ENCODE assay signal across 9 cellular contexts in the genomic region with DNA sequence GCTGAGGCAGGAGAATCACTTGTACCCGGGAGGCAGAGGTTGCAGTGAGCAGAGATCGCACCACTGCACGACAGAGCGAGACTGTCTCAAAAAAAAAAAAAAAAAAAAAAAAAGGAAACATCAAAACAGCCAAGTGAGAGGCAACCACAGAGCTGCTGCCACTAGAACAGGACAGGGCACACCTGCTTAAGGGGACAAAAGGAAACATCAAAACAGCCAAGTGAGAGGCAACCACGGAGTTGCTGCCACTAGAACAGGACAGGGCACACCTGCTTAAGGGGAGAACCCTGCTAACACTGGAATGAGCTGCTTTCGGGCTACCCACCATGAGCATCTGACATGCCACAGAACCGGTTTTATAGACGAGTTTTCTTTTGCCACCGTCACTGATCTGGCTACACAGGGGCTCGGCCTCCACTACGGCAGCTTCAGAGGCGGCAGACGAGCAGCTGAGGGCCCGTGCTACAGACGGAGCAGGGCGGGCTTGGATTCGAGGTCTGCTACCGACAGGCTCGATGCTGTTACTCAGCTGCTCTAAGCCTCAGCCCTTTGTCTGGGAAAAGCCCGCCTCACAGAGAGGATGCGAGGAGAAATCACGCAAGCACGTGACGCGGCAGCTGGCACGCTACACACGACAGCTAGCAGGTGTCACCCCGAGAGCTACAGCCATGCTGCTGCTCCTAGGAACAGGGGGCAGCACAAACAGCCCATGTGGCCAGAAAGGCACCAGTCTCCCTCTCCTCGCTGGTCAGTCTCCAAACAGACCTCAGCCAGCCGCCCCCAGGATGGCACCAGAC. TPM values are rescaled to one million over a fixed set of nuclear protein-coding genes. Genes with fewer than 3 reads are reported as not detected.
A peak's percentile ranks its signal among the peaks of the same experiment; 100 is the strongest.
DNase-seq lines count a peak whose midpoint lies in the region; FAIRE-seq and TF ChIP-seq lines count a peak whose summit lies in the region.
"Had no signal": no experiment of that assay in that cellular context is flagged by ENCODE, and none has a peak within 500 bp of the region (broad histone marks: within the 10 kb centered on the region; RNA-seq: fewer than 3 reads in every experiment).

No MANE protein-coding gene starts in this region.

- peaks cover 17% of the 10 kb centered on the region for H3K79me1 ChIP-seq in H1 (ENCODE audit: low read depth, low read length)

- peak overlapping the region; percentile 71 for H3K27ac Mint-ChIP-seq in progenitor cell of endocrine pancreas

- no peak overlapping the region for H3K4ac ChIP-seq in H1 (replicated peaks; ENCODE audit: insufficient read length, low read depth, low read length)

- no peak for TF ChIP-seq EP300 in H1 (IDR thresholded peaks at IDR 0.05; ENCODE audit: borderline replicate concordance in 1 of 2, low read depth in 2 of 2, low read length in 2 of 2)

- peak overlapping the region; percentile 88 for H3K4me3 Mint-ChIP-seq in progenitor cell of endocrine pancreas (ENCODE audit: low read depth)

- peaks cover 25% of the 10 kb centered on the region for H3K4me1 Mint-ChIP-seq in progenitor cell of endocrine pancreas (ENCODE audit: low read depth)

- H2BK15ac ChIP-seq in H1 (ENCODE audit: low read length) = no peak overlapping the region

- no peak overlapping the region for H4K5ac ChIP-seq in H1 (ENCODE audit: insufficient read length, low read depth, low read length)

- POLR2A ChIA-PET in H1 (lab: Charles Lee; ENCODE audit: partially characterized antibody) = interaction anchor here (0.9 to 3.6 kb wide), 6 partner anchors 8 to 144 kb away, joined by 3 to 17 read pairs (median 4); a partner anchor contains a TSS

- H3K36me3 ChIP-seq in OCI-LY1 (ENCODE audit: insufficient read depth, low read length) (peaks cover 64% of the 10 kb centered on the region), H1 (ENCODE audit: control insufficient read depth in 2 of 4, insufficient read depth in 4 of 4, low read length in 3 of 4) (peaks cover 19 to 41% (median 28%) of the 10 kb centered on the region in 4 experiments; a peak in 7 of 8 replicates)

- H4K8ac ChIP-seq in H1 (ENCODE audit: extremely low read depth, insufficient read depth, low read length) = peak overlapping the region; percentile 73; the same call in 1 of the 2 replicates

- 89% methylated on average over 20 of the region's 30 CpGs; no CpG with 5 or more reads in 1 of the 2 experiments for WGBS in H1 (ENCODE audit: extremely low coverage in 1 of 2, insufficient coverage in 1 of 2, insufficient read length in 1 of 2, insufficient replicate concordance in 2 of 2, low coverage in 1 of 2, low lambda C conversion rate in 2 of 2, missing lambda C conversion rate in 1 of 2), 2 experiments

- no peak overlapping the region for H3K23ac ChIP-seq in H1 (ENCODE audit: insufficient read length)

- TF ChIP-seq POLR2A in H1 (IDR thresholded peaks at IDR 0.05; ENCODE audit: control extremely low read depth in 1 of 2, low read depth in 2 of 2, low read length in 2 of 2) = no peak

- H3K23me2 ChIP-seq in H1 (ENCODE audit: low read depth, low read length) = peaks cover 8% of the 10 kb centered on the region

- peak overlapping the region; percentile 56 for H4K91ac ChIP-seq in H1 (replicated peaks; ENCODE audit: insufficient read length, low read length)

- H3K4me1 ChIP-seq in OCI-LY1 (ENCODE audit: insufficient read depth, low read length, severe bottlenecking) (peaks cover 36% of the 10 kb centered on the region), H1 (replicated peaks in 1 of 4; ENCODE audit: control insufficient read depth in 3 of 4, insufficient read depth in 4 of 4, low read length in 3 of 4) (peaks cover 0 to 5% (median 5%) of the 10 kb centered on the region in 4 experiments; a peak in 5 of 7 replicates)

- FAIRE-seq in H1 (lab: Jason Lieb, UNC) = no peak

- no peak overlapping the region for H3K56ac ChIP-seq in H1 (replicated peaks; ENCODE audit: insufficient read length, low read depth, low read length)

- no peak overlapping the region for H2BK20ac ChIP-seq in H1 (ENCODE audit: low read length)

- H2BK12ac ChIP-seq in H1 (ENCODE audit: low read depth, low read length) = no peak overlapping the region

- H3K4me3 ChIP-seq in GM12864 (ENCODE audit: low read depth, low read length) (peak overlapping the region; percentile 84), OCI-LY1 (ENCODE audit: low read depth, low read length, poor library complexity, severe bottlenecking) (peak overlapping the region; percentile 98), H1 (ENCODE audit: extremely low read depth in 1 of 4, insufficient read depth in 2 of 4, low read depth in 3 of 4, low read length in 4 of 4) (peak overlapping the region in 1 of 4 experiments; percentile 80; a peak in 1 of 8 replicates)

- H3K27me3 ChIP-seq in OCI-LY1 (ENCODE audit: insufficient read depth, low read length) (no peaks in the 10 kb centered on the region), H1 (replicated peaks in 1 of 4; ENCODE audit: control insufficient read depth in 3 of 4, extremely low read depth in 1 of 4, insufficient read depth in 3 of 4, low read length in 3 of 4) (no peaks in the 10 kb centered on the region; a peak in 1 of 7 replicates)

- H3K27ac ChIP-seq in OCI-LY1 (ENCODE audit: low read depth, low read length, poor library complexity, severe bottlenecking) = no peak overlapping the region
- no peak overlapping the region for H3K27ac ChIP-seq in H1 (ENCODE audit: low read depth, low read length)

- H3K36me3 Mint-ChIP-seq in progenitor cell of endocrine pancreas (ENCODE audit: insufficient read depth) = peaks cover 9% of the 10 kb centered on the region

- H2AFZ ChIP-seq in OCI-LY1 (ENCODE audit: low read length) = no peak overlapping the region
- no peak overlapping the region for H2AFZ ChIP-seq in H1 (ENCODE audit: low read length)

- peak overlapping the region; percentile 98 for H3K4me2 ChIP-seq in OCI-LY1 (ENCODE audit: low read length)
- H3K4me2 ChIP-seq in H1 (ENCODE audit: insufficient read depth in 1 of 2, low read depth in 2 of 2, low read length in 2 of 2) = peak overlapping the region; percentile 79 to 92; a peak in 2 of 4 replicates

- H3K9me2 ChIP-seq in OCI-LY1 (ENCODE audit: low read depth, low read length) = no peaks in the 10 kb centered on the region

- H4K20me1 ChIP-seq in OCI-LY1 (ENCODE audit: insufficient read depth, low read length) (no peaks in the 10 kb centered on the region), H1 (replicated peaks in 1 of 2; ENCODE audit: control insufficient read depth in 1 of 2, insufficient read depth in 2 of 2, low read length in 2 of 2) (peaks cover 7 to 20% of the 10 kb centered on the region in 2 experiments)

- H3K79me2 ChIP-seq in OCI-LY1 (ENCODE audit: insufficient read depth, low read length) (peaks cover 32% of the 10 kb centered on the region), H1 (ENCODE audit: control insufficient read depth in 1 of 2, insufficient read depth in 2 of 2, low read length in 2 of 2) (peaks cover 13 to 44% of the 10 kb centered on the region in 2 experiments)

- H2BK120ac ChIP-seq in H1 (replicated peaks; ENCODE audit: low read depth, low read length) = no peak overlapping the region

- H3F3A ChIP-seq in OCI-LY1 (ENCODE audit: insufficient read depth, low read length) = no peaks in the 10 kb centered on the region

- no peaks in the 10 kb centered on the region for H3K9me3 ChIP-seq in OCI-LY1 (ENCODE audit: low read length)
- no peaks in the 10 kb centered on the region for H3K9me3 ChIP-seq in H1 (ENCODE audit: insufficient read depth in 2 of 2, low read depth in 1 of 2, low read length in 1 of 2)

- no peak for TF ChIP-seq CTCF in GM12864 (IDR thresholded peaks at IDR 0.05; ENCODE audit: low read depth, low read length, missing control alignments)
- no peak for TF ChIP-seq CTCF in OCI-LY1 (IDR thresholded peaks at IDR 0.05; ENCODE audit: low read length)
- no peak for TF ChIP-seq CTCF in H1 (IDR thresholded peaks at IDR 0.05; ENCODE audit: control extremely low read depth in 1 of 3, insufficient read depth in 1 of 3, low read depth in 1 of 3, low read length in 3 of 3)
- TF ChIP-seq CTCF in progenitor cell of endocrine pancreas (IDR thresholded peaks at IDR 0.05; ENCODE audit: unreplicated experiment) = no peak

- no peak overlapping the region; the same call in 1 of the 2 replicates for H3K9ac ChIP-seq in OCI-LY1 (ENCODE audit: low read length)
- 0 out of 7 replicates have a peak overlapping the region, but pooled peaks of 1 of the 4 experiments have one; percentile 4 for H3K9ac ChIP-seq in H1 (replicated peaks in 1 of 4; ENCODE audit: extremely low read depth in 1 of 4, low read depth in 3 of 4, low read length in 3 of 4)

- no peak overlapping the region for H3K14ac ChIP-seq in H1 (ENCODE audit: insufficient read length)

- H2BK5ac ChIP-seq in H1 (ENCODE audit: low read depth, low read length) = no peak overlapping the region

- no peaks in the 10 kb centered on the region for H3K9me3 Mint-ChIP-seq in progenitor cell of endocrine pancreas (ENCODE audit: low read depth)

- H3K18ac ChIP-seq in H1 (ENCODE audit: extremely low read depth, low read length) = no peak overlapping the region

- H2AK5ac ChIP-seq in H1 (ENCODE audit: low read depth, low read length) = no peak overlapping the region

- DNase-seq in GM12864 (ENCODE audit: low read depth) (no peak), H1 (ENCODE audit: low read depth in 1 of 2, low spot score in 2 of 2) (no peak), progenitor cell of endocrine pancreas (ENCODE audit: low spot score, unreplicated experiment) (no peak), NCI-H2196 treated with DMSO at 0.1 percent for 48 hours (lab: John Stamatoyannopoulos, UW; ENCODE audit: unreplicated experiment) (no peak), iPS-NIHi11 (ENCODE audit: low spot score) (no peak), C1 segment of cervical spinal cord (lab: John Stamatoyannopoulos, UW) (no peak)
- no peak for DNase-seq in stimulated activated CD4-positive, alpha-beta T cell treated with anti-CD3 and anti-CD28 coated beads, Interleukin-4, amount 100 ng/mL, for 24 hours

- CTCF ChIA-PET in H1 (lab: Charles Lee; ENCODE audit: partially characterized antibody) = interaction anchor here (0.8 to 2.7 kb wide), 4 partner anchors 11 to 123 kb away, joined by 3 to 18 read pairs (median 6); no protein-coding TSS in a partner anchor

- H3K27me3 Mint-ChIP-seq in progenitor cell of endocrine pancreas = no peaks in the 10 kb centered on the region

- no peak for TF ChIP-seq RAD21 in H1 (IDR thresholded peaks at IDR 0.05 in 1 of 2, conservative IDR thresholded peaks at IDR 0.05 in 1 of 2; ENCODE audit: low read depth in 2 of 2, low read length in 2 of 2)

RNA-seq across cellular contexts. Expression of a gene that starts 2.0 kb away (rescaled TPM):
- 374 and 379 TPM in 2 replicates for total RNA-seq in H1 (2021; fragmentation: NEBNext Ultra II Directional; extraction: Animal tissue kit (Norgen Biotek cat#: 25700))
- 41.4 and 66.6 TPM in 2 replicates for polyA plus RNA-seq in H1 (2011; rRNA removed)
- polyA plus RNA-seq in H1 (2011; cell fraction: cytosol; rRNA removed) = 49.7 TPM
- 116 TPM for polyA plus RNA-seq in H1 (2011; cell fraction: nucleus; rRNA removed)
- polyA plus RNA-seq in H1 (2012, experiment 1 of 2) = 306 to 512 TPM (median 430 TPM) in 4 replicates
- polyA plus RNA-seq in H1 (2012, experiment 2 of 2) = 477 TPM
- polyA plus RNA-seq in H1 (2013, experiment 1 of 2) = 846 TPM
- polyA plus RNA-seq in H1 (2013, experiment 2 of 2) = 918 TPM
- 63.4 and 66.2 TPM in 2 replicates for polyA minus RNA-seq in H1 (2011; rRNA and poly(A)+ RNA removed)
- polyA minus RNA-seq in H1 (2011; cell fraction: cytosol; rRNA and poly(A)+ RNA removed) = 124 TPM
- 107 TPM for polyA minus RNA-seq in H1 (2011; cell fraction: nucleus; rRNA and poly(A)+ RNA removed)
- 467 and 484 TPM in 2 replicates for total RNA-seq in progenitor cell of endocrine pancreas

RNA-seq across cellular contexts. Expression of a gene that starts 12.8 kb away (rescaled TPM):
- 217 and 246 TPM in 2 replicates for total RNA-seq in H1 (2021; fragmentation: NEBNext Ultra II Directional; extraction: Animal tissue kit (Norgen Biotek cat#: 25700))
- 62.4 and 155 TPM in 2 replicates for polyA plus RNA-seq in H1 (2011; rRNA removed)
- polyA plus RNA-seq in H1 (2011; cell fraction: cytosol; rRNA removed) = 39.2 TPM
- polyA plus RNA-seq in H1 (2011; cell fraction: nucleus; rRNA removed) = 107 TPM
- 161 to 279 TPM (median 213 TPM) in 4 replicates for polyA plus RNA-seq in H1 (2012, experiment 1 of 2)
- polyA plus RNA-seq in H1 (2012, experiment 2 of 2) = 154 TPM
- 184 TPM for polyA plus RNA-seq in H1 (2013, experiment 1 of 2)
- 192 TPM for polyA plus RNA-seq in H1 (2013, experiment 2 of 2)
- polyA minus RNA-seq in H1 (2011; rRNA and poly(A)+ RNA removed) = 14.2 and 21.5 TPM in 2 replicates
- 58.5 TPM for polyA minus RNA-seq in H1 (2011; cell fraction: cytosol; rRNA and poly(A)+ RNA removed)
- polyA minus RNA-seq in H1 (2011; cell fraction: nucleus; rRNA and poly(A)+ RNA removed) = 44.3 TPM
- total RNA-seq in progenitor cell of endocrine pancreas = 239 and 248 TPM in 2 replicates

RNA-seq across cellular contexts. Expression of a gene that starts 23.5 kb away (rescaled TPM):
- total RNA-seq in H1 (2021; fragmentation: NEBNext Ultra II Directional; extraction: Animal tissue kit (Norgen Biotek cat#: 25700)) = not detected in 2 replicates
- 0.27 and 0.30 TPM in 2 replicates for polyA plus RNA-seq in H1 (2011; rRNA removed)
- not detected for polyA plus RNA-seq in H1 (2011; cell fraction: cytosol; rRNA removed)
- polyA plus RNA-seq in H1 (2011; cell fraction: nucleus; rRNA removed) = 0.43 TPM
- 0.17 to 0.51 TPM (median 0.20 TPM) in 3 of 4 replicates, not detected in the other for polyA plus RNA-seq in H1 (2012, experiment 1 of 2)
- polyA plus RNA-seq in H1 (2012, experiment 2 of 2) = not detected
- polyA plus RNA-seq in H1 (2013, experiment 1 of 2) = 0.34 TPM
- 0.46 TPM for polyA plus RNA-seq in H1 (2013, experiment 2 of 2)
- polyA minus RNA-seq in H1 (2011; rRNA and poly(A)+ RNA removed) = not detected in 2 replicates
- not detected for polyA minus RNA-seq in H1 (2011; cell fraction: cytosol; rRNA and poly(A)+ RNA removed)
- polyA minus RNA-seq in H1 (2011; cell fraction: nucleus; rRNA and poly(A)+ RNA removed) = not detected
- total RNA-seq in progenitor cell of endocrine pancreas = not detected in 2 replicates
- total RNA-seq: dermis microvascular lymphatic vessel endothelial cell had no signal

RNA-seq across cellular contexts. Expression of a gene that starts 25.3 kb away (rescaled TPM):
- 103 and 115 TPM in 2 replicates for total RNA-seq in H1 (2021; fragmentation: NEBNext Ultra II Directional; extraction: Animal tissue kit (Norgen Biotek cat#: 25700))
- polyA plus RNA-seq in H1 (2011; rRNA removed) = 151 and 250 TPM in 2 replicates
- polyA plus RNA-seq in H1 (2011; cell fraction: cytosol; rRNA removed) = 137 TPM
- polyA plus RNA-seq in H1 (2011; cell fraction: nucleus; rRNA removed) = 155 TPM
- 57.5 to 88.6 TPM (median 84.7 TPM) in 4 replicates for polyA plus RNA-seq in H1 (2012, experiment 1 of 2)
- polyA plus RNA-seq in H1 (2012, experiment 2 of 2) = 119 TPM
- polyA plus RNA-seq in H1 (2013, experiment 1 of 2) = 91.7 TPM
- polyA plus RNA-seq in H1 (2013, experiment 2 of 2) = 90.0 TPM
- 11.4 and 21.6 TPM in 2 replicates for polyA minus RNA-seq in H1 (2011; rRNA and poly(A)+ RNA removed)
- 42.3 TPM for polyA minus RNA-seq in H1 (2011; cell fraction: cytosol; rRNA and poly(A)+ RNA removed)
- polyA minus RNA-seq in H1 (2011; cell fraction: nucleus; rRNA and poly(A)+ RNA removed) = 29.7 TPM
- total RNA-seq in progenitor cell of endocrine pancreas = 138 and 157 TPM in 2 replicates

RNA-seq across cellular contexts. Expression of a gene that starts 33.0 kb away (rescaled TPM):
- 186 and 191 TPM in 2 replicates for total RNA-seq in H1 (2021; fragmentation: NEBNext Ultra II Directional; extraction: Animal tissue kit (Norgen Biotek cat#: 25700))
- polyA plus RNA-seq in H1 (2011; rRNA removed) = 83.8 and 118 TPM in 2 replicates
- 130 TPM for polyA plus RNA-seq in H1 (2011; cell fraction: cytosol; rRNA removed)
- polyA plus RNA-seq in H1 (2011; cell fraction: nucleus; rRNA removed) = 148 TPM
- 149 to 176 TPM (median 160 TPM) in 4 replicates for polyA plus RNA-seq in H1 (2012, experiment 1 of 2)
- polyA plus RNA-seq in H1 (2012, experiment 2 of 2) = 125 TPM
- polyA plus RNA-seq in H1 (2013, experiment 1 of 2) = 83.8 TPM
- 84.5 TPM for polyA plus RNA-seq in H1 (2013, experiment 2 of 2)
- polyA minus RNA-seq in H1 (2011; rRNA and poly(A)+ RNA removed) = 107 and 142 TPM in 2 replicates
- polyA minus RNA-seq in H1 (2011; cell fraction: cytosol; rRNA and poly(A)+ RNA removed) = 69.6 TPM
- 53.1 TPM for polyA minus RNA-seq in H1 (2011; cell fraction: nucleus; rRNA and poly(A)+ RNA removed)
- 98.9 and 99.7 TPM in 2 replicates for total RNA-seq in progenitor cell of endocrine pancreas
